Comparison of ENCODE assay signal across 28 cellular contexts in genomic region chr3:66912306-66912705, GRCh38.
"Had no signal": no experiment of that assay in that cellular context is flagged by ENCODE, and none has a peak within 500 bp of the region (broad histone marks: within the 10 kb centered on the region; RNA-seq: fewer than 3 reads in every experiment).

No MANE protein-coding gene starts in this region.

- H3K27me3 ChIP-seq: adrenal gland, body of pancreas, colonic mucosa had no signal

- FAIRE-seq: frontal cortex, TTC549 had no signal

- H3K9me3 ChIP-seq: adrenal gland, colonic mucosa had no signal

- H3K27ac Mint-ChIP-seq: activated CD4-positive, alpha-beta T cell treated with anti-CD3 and anti-CD28 coated beads, Interleukin-2, amount 10 ng/mL, durations not matched to agents 7 days and 5 days; activated CD8-positive, alpha-beta T cell treated with anti-CD3 and anti-CD28 coated beads for 36 hours; activated naive CD4-positive, alpha-beta T cell treated with anti-CD3 and anti-CD28 coated beads for 36 hours; activated naive CD4-positive, alpha-beta T cell treated with anti-CD3 and anti-CD28 coated beads, Interleukin-2, amount 50 U/mL, for 24 hours; activated naive CD8-positive, alpha-beta T cell treated with anti-CD3 and anti-CD28 coated beads for 36 hours; activated naive CD8-positive, alpha-beta T cell treated with anti-CD3 and anti-CD28 coated beads, Interleukin-2, amount 50 U/mL, for 24 hours; activated T-helper 2 cell treated with anti-CD3 and anti-CD28 coated beads, Interferon-gamma antibody, Interleukin-2, Interleukin-4, amounts not matched to agents 10 μg/mL and 5 μg/mL and 100 μg/mL, durations not matched to agents 14 hours and 24 hours and 36 hours; WTC11 had no signal

- DNase-seq: activated CD4-positive, alpha-beta T cell treated with anti-CD3 and anti-CD28 coated beads for 1 hour; activated CD4-positive, alpha-beta T cell treated with anti-CD3 and anti-CD28 coated beads for 4 hours; activated CD4-positive, alpha-beta T cell treated with anti-CD3 and anti-CD28 coated beads, Interleukin-2, amount 10 ng/mL, durations not matched to agents 7 days and 5 days; activated CD4-positive, alpha-beta T cell treated with anti-CD3 and anti-CD28 coated beads, Interleukin-2, amount 50 U/mL, for 4 hours; activated CD8-positive, alpha-beta memory T cell treated with anti-CD3 and anti-CD28 coated beads for 24 hours; activated CD8-positive, alpha-beta T cell treated with anti-CD3 and anti-CD28 coated beads for 36 hours; activated effector memory CD4-positive, alpha-beta T cell treated with anti-CD3 and anti-CD28 coated beads, Interleukin-2, amount 50 U/mL, for 16 hours; activated naive CD4-positive, alpha-beta T cell treated with anti-CD3 and anti-CD28 coated beads for 36 hours; activated naive CD8-positive, alpha-beta T cell treated with anti-CD3 and anti-CD28 coated beads for 36 hours; activated naive CD8-positive, alpha-beta T cell treated with anti-CD3 and anti-CD28 coated beads, Interleukin-2, amount 50 U/mL, for 24 hours; activated T-cell treated with anti-CD3 and anti-CD28 coated beads, Interleukin-2, amount 50 U/mL, for 4 hours; adrenal gland; amygdala; aorta; body of pancreas; caudate nucleus; colonic mucosa; effector CD8-positive, alpha-beta T cell; foreskin fibroblast; head of caudate nucleus; T-helper 2 cell had no signal

- H3K4me3 Mint-ChIP-seq: activated CD4-positive, alpha-beta T cell treated with anti-CD3 and anti-CD28 coated beads, Interleukin-2, amount 10 ng/mL, durations not matched to agents 7 days and 5 days; activated CD8-positive, alpha-beta T cell treated with anti-CD3 and anti-CD28 coated beads for 36 hours; activated naive CD4-positive, alpha-beta T cell treated with anti-CD3 and anti-CD28 coated beads for 36 hours; activated naive CD4-positive, alpha-beta T cell treated with anti-CD3 and anti-CD28 coated beads, Interleukin-2, amount 50 U/mL, for 24 hours; activated naive CD8-positive, alpha-beta T cell treated with anti-CD3 and anti-CD28 coated beads for 36 hours; activated naive CD8-positive, alpha-beta T cell treated with anti-CD3 and anti-CD28 coated beads, Interleukin-2, amount 50 U/mL, for 24 hours; activated T-cell treated with anti-CD3 and anti-CD28 coated beads, Interleukin-2, amount 50 U/mL, for 4 hours; WTC11 had no signal

- H3K27ac ChIP-seq: adrenal gland, body of pancreas, colonic mucosa, VCaP had no signal

- H3K27me3 Mint-ChIP-seq: activated CD4-positive, alpha-beta T cell treated with anti-CD3 and anti-CD28 coated beads, Interleukin-2, amount 10 ng/mL, durations not matched to agents 7 days and 5 days; activated CD8-positive, alpha-beta T cell treated with anti-CD3 and anti-CD28 coated beads for 36 hours had no signal

- H3K4me1 Mint-ChIP-seq: activated CD4-positive, alpha-beta T cell treated with anti-CD3 and anti-CD28 coated beads, Interleukin-2, amount 10 ng/mL, durations not matched to agents 7 days and 5 days; activated naive CD4-positive, alpha-beta T cell treated with anti-CD3 and anti-CD28 coated beads, Interleukin-2, amount 50 U/mL, for 24 hours; activated naive CD8-positive, alpha-beta T cell treated with anti-CD3 and anti-CD28 coated beads for 36 hours; activated naive CD8-positive, alpha-beta T cell treated with anti-CD3 and anti-CD28 coated beads, Interleukin-2, amount 50 U/mL, for 24 hours; WTC11 had no signal

- ATAC-seq: activated CD8-positive, alpha-beta T cell treated with anti-CD3 and anti-CD28 coated beads for 36 hours; activated naive CD8-positive, alpha-beta T cell treated with anti-CD3 and anti-CD28 coated beads, Interleukin-2, amount 50 U/mL, for 24 hours; activated T-cell treated with anti-CD3 and anti-CD28 coated beads, Interleukin-2, amount 50 U/mL, for 4 hours; body of pancreas; esophagus mucosa; WTC11 had no signal

- H3K4me3 ChIP-seq: adrenal gland, body of pancreas, colonic mucosa had no signal

- H3K36me3 ChIP-seq: adrenal gland, colonic mucosa had no signal

- H3K4me1 ChIP-seq: adrenal gland, body of pancreas, colonic mucosa had no signal
